ENCODE assay signal across 1 cellular context in the genomic region with DNA sequence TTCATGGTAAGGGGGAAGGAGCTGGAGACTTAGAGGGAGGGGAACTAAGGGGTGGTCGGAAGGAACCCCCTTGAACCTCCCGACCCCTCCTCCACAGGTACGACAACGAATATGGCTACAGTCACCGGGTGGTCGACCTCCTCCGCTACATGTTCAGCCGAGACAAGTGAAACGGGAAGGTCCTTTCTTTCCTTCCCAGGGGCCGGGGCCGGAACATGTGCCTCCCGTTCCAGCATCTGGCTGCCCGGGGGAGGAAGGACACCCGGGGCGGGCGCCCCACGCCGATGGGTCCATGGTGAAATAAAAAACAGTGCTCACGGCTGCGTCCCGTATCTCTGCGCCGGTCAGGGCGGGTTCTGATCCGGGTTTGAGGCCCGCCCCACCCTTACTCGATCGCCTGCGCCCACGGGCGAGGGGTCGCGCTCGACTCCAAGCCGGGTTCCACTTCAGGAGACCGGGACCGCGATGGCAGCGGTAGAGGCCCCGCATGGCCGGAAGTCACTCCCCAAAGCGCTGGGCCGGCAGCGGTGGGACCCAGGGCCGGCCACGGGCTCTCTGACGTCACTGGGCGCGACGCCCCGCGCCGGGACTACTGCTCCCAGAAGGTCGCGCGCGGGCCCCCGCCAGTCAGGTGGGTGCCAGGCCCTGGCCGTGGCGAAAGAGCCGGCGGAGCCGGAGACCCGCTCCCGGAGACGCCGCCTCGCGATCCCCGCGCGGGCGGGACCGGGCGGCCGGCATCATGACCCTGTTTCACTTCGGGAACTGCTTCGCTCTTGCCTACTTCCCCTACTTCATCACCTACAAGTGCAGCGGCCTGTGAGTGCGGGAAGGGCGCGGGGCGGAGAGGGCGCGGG.
TF ChIP-seq lines count a peak whose summit lies in the region.

A gene with protein sequence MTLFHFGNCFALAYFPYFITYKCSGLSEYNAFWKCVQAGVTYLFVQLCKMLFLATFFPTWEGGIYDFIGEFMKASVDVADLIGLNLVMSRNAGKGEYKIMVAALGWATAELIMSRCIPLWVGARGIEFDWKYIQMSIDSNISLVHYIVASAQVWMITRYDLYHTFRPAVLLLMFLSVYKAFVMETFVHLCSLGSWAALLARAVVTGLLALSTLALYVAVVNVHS (plus strand): TSS at position 626 of the 854 bp plus-strand sequence. CDS start 114 bp downstream, at position 740.

TF ChIP-seq in K562, 482 proteins besides CTCF, POLR2A, EP300 and RAD21 (continued from another document and continues in another):
- TF ChIP-seq, protein P1, sequence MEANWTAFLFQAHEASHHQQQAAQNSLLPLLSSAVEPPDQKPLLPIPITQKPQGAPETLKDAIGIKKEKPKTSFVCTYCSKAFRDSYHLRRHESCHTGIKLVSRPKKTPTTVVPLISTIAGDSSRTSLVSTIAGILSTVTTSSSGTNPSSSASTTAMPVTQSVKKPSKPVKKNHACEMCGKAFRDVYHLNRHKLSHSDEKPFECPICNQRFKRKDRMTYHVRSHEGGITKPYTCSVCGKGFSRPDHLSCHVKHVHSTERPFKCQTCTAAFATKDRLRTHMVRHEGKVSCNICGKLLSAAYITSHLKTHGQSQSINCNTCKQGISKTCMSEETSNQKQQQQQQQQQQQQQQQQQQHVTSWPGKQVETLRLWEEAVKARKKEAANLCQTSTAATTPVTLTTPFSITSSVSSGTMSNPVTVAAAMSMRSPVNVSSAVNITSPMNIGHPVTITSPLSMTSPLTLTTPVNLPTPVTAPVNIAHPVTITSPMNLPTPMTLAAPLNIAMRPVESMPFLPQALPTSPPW (CRISPR knock-in tag; IDR thresholded peaks at IDR 0.05), result peak; percentile 91
- TF ChIP-seq KLF16 (IDR thresholded peaks at IDR 0.05) (no peak), ZNF707 (CRISPR knock-in tag; conservative IDR thresholded peaks at IDR 0.05) (no peak), FOXJ3 (CRISPR knock-in tag; IDR thresholded peaks at IDR 0.05) (no peak), CHCHD3 (CRISPR knock-in tag; IDR thresholded peaks at IDR 0.05) (no peak), POU5F1 (IDR thresholded peaks at IDR 0.05; ENCODE audit: borderline replicate concordance, low read depth, low read length, partially characterized antibody) (no peak), TEAD2 (tag; IDR thresholded peaks at IDR 0.05) (no peak), L3MBTL2 (IDR thresholded peaks at IDR 0.05) (peak; percentile 64), GATA2 (CRISPR knock-in tag; IDR thresholded peaks at IDR 0.05) (no peak), KDM2B (CRISPR knock-in tag; IDR thresholded peaks at IDR 0.05) (peak; percentile 4; the same call in 1 of the 2 replicates), XRCC5 (IDR thresholded peaks at IDR 0.05; ENCODE audit: low read depth, low read length) (peak; percentile 19; the same call in 1 of the 2 replicates), TCF7 (IDR thresholded peaks at IDR 0.05; ENCODE audit: borderline replicate concordance) (no peak), GTF2F1 (IDR thresholded peaks at IDR 0.05; ENCODE audit: low read depth, low read length) (no peak), NR2C2 (CRISPR knock-in tag; IDR thresholded peaks at IDR 0.05) (no peak), NR2C2 (tag; IDR thresholded peaks at IDR 0.05) (peak; percentile 70), HDAC1 (IDR thresholded peaks at IDR 0.05) (peak in 1 of 2 experiments; percentile 86; a peak in 2 of 4 replicates)
- TF ChIP-seq, protein P2, sequence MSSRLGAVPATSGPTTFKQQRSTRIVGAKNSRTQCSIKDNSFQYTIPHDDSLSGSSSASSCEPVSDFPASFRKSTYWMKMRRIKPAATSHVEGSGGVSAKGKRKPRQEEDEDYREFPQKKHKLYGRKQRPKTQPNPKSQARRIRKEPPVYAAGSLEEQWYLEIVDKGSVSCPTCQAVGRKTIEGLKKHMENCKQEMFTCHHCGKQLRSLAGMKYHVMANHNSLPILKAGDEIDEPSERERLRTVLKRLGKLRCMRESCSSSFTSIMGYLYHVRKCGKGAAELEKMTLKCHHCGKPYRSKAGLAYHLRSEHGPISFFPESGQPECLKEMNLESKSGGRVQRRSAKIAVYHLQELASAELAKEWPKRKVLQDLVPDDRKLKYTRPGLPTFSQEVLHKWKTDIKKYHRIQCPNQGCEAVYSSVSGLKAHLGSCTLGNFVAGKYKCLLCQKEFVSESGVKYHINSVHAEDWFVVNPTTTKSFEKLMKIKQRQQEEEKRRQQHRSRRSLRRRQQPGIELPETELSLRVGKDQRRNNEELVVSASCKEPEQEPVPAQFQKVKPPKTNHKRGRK (tag; IDR thresholded peaks at IDR 0.05), result no peak
- TF ChIP-seq, protein P3, sequence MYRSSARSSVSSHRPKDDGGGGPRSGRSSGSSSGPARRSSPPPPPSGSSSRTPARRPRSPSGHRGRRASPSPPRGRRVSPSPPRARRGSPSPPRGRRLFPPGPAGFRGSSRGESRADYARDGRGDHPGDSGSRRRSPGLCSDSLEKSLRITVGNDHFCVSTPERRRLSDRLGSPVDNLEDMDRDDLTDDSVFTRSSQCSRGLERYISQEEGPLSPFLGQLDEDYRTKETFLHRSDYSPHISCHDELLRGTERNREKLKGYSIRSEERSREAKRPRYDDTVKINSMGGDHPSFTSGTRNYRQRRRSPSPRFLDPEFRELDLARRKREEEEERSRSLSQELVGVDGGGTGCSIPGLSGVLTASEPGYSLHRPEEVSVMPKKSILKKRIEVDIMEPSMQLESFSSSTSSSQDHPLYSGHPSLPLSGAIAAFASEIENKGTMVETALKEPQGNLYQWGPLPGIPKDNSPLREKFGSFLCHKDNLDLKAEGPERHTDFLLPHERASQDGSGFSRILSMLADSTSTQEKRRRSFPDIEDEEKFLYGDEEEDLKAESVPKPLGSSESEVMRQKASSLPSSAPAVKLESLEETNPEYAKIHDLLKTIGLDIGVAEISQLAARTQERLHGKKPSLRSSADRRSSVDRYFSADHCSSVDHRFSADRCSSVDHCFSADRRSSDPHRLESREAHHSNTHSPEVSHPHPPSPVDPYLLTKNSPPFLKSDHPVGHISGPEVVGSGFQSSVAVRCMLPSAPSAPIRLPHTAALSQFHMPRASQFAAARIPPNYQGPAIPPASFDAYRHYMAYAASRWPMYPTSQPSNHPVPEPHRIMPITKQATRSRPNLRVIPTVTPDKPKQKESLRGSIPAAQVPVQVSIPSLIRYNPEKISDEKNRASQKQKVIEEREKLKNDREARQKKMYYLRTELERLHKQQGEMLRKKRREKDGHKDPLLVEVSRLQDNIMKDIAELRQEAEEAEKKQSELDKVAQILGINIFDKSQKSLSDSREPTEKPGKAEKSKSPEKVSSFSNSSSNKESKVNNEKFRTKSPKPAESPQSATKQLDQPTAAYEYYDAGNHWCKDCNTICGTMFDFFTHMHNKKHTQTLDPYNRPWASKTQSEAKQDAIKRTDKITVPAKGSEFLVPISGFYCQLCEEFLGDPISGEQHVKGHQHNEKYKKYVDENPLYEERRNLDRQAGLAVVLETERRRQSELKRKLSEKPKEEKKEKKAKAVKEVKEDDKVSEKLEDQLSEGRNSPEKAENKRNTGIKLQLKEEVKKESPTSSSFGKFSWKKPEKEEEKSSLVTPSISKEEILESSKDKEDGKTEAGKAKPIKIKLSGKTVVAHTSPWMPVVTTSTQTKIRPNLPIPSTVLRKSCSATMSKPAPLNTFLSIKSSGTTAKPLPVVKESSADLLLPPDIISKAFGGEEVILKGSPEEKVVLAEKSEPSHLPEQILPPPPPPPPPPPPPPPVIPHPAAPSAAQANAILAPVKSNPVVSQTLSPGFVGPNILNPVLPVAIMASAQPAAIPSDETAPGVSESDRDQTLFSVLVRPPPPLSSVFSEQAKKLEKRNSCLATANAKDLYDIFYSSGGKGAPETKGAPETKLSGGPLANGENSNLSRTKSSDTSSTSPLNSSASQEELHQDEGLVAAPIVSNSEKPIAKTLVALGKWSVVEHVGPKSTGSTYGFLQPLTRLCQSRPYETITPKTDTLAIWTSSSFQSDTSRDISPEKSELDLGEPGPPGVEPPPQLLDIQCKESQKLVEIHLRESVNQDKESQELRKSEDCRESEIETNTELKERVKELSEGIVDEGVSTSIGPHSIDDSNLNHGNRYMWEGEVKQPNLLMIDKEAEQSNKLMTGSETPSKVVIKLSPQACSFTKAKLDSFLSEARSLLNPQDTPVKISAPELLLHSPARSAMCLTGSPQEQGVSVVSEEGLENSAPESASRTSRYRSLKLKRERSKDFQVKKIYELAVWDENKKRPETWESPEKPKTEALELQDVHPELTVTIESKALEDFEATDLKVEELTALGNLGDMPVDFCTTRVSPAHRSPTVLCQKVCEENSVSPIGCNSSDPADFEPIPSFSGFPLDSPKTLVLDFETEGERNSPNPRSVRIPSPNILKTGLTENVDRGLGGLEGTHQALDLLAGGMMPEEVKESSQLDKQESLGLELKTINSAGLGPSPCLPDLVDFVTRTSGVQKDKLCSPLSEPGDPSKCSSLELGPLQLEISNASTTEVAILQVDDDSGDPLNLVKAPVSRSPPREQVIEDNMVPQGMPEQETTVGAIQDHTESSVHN (IDR thresholded peaks at IDR 0.05; ENCODE audit: borderline replicate concordance in 1 of 2, low read depth in 1 of 2), result no peak
- TF ChIP-seq, protein P4, sequence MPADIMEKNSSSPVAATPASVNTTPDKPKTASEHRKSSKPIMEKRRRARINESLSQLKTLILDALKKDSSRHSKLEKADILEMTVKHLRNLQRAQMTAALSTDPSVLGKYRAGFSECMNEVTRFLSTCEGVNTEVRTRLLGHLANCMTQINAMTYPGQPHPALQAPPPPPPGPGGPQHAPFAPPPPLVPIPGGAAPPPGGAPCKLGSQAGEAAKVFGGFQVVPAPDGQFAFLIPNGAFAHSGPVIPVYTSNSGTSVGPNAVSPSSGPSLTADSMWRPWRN (IDR thresholded peaks at IDR 0.05; ENCODE audit: low read depth), result no peak
- TF ChIP-seq, protein P5, sequence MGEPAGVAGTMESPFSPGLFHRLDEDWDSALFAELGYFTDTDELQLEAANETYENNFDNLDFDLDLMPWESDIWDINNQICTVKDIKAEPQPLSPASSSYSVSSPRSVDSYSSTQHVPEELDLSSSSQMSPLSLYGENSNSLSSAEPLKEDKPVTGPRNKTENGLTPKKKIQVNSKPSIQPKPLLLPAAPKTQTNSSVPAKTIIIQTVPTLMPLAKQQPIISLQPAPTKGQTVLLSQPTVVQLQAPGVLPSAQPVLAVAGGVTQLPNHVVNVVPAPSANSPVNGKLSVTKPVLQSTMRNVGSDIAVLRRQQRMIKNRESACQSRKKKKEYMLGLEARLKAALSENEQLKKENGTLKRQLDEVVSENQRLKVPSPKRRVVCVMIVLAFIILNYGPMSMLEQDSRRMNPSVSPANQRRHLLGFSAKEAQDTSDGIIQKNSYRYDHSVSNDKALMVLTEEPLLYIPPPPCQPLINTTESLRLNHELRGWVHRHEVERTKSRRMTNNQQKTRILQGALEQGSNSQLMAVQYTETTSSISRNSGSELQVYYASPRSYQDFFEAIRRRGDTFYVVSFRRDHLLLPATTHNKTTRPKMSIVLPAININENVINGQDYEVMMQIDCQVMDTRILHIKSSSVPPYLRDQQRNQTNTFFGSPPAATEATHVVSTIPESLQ (CRISPR knock-in tag; IDR thresholded peaks at IDR 0.05), result no peak
- TF ChIP-seq, protein P6, sequence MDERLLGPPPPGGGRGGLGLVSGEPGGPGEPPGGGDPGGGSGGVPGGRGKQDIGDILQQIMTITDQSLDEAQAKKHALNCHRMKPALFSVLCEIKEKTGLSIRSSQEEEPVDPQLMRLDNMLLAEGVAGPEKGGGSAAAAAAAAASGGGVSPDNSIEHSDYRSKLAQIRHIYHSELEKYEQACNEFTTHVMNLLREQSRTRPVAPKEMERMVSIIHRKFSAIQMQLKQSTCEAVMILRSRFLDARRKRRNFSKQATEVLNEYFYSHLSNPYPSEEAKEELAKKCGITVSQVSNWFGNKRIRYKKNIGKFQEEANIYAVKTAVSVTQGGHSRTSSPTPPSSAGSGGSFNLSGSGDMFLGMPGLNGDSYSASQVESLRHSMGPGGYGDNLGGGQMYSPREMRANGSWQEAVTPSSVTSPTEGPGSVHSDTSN (CRISPR knock-in tag; IDR thresholded peaks at IDR 0.05; ENCODE audit: low read depth), result no peak
- TF ChIP-seq, protein P6 (tag; conservative IDR thresholded peaks at IDR 0.05; ENCODE audit: low read depth), result no peak
- TF ChIP-seq, protein P7, sequence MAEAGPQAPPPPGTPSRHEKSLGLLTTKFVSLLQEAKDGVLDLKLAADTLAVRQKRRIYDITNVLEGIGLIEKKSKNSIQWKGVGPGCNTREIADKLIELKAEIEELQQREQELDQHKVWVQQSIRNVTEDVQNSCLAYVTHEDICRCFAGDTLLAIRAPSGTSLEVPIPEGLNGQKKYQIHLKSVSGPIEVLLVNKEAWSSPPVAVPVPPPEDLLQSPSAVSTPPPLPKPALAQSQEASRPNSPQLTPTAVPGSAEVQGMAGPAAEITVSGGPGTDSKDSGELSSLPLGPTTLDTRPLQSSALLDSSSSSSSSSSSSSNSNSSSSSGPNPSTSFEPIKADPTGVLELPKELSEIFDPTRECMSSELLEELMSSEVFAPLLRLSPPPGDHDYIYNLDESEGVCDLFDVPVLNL (CRISPR knock-in tag; IDR thresholded peaks at IDR 0.05; ENCODE audit: low read depth), result no peak; the same call in 1 of the 2 replicates
- TF ChIP-seq, protein P8, sequence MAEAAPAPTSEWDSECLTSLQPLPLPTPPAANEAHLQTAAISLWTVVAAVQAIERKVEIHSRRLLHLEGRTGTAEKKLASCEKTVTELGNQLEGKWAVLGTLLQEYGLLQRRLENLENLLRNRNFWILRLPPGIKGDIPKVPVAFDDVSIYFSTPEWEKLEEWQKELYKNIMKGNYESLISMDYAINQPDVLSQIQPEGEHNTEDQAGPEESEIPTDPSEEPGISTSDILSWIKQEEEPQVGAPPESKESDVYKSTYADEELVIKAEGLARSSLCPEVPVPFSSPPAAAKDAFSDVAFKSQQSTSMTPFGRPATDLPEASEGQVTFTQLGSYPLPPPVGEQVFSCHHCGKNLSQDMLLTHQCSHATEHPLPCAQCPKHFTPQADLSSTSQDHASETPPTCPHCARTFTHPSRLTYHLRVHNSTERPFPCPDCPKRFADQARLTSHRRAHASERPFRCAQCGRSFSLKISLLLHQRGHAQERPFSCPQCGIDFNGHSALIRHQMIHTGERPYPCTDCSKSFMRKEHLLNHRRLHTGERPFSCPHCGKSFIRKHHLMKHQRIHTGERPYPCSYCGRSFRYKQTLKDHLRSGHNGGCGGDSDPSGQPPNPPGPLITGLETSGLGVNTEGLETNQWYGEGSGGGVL (CRISPR knock-in tag; IDR thresholded peaks at IDR 0.05), result no peak
- TF ChIP-seq, protein P9, sequence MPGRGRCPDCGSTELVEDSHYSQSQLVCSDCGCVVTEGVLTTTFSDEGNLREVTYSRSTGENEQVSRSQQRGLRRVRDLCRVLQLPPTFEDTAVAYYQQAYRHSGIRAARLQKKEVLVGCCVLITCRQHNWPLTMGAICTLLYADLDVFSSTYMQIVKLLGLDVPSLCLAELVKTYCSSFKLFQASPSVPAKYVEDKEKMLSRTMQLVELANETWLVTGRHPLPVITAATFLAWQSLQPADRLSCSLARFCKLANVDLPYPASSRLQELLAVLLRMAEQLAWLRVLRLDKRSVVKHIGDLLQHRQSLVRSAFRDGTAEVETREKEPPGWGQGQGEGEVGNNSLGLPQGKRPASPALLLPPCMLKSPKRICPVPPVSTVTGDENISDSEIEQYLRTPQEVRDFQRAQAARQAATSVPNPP (IDR thresholded peaks at IDR 0.05; ENCODE audit: borderline replicate concordance, insufficient read depth, insufficient read length), result no peak
